Comparison of ENCODE assay signal across 8 cellular contexts in genomic region chr14:21915814-21916213, GRCh38.
DNase-seq lines count a peak whose midpoint lies in the region; ATAC-seq and TF ChIP-seq lines count a peak whose summit lies in the region.
"Had no signal": no experiment of that assay in that cellular context is flagged by ENCODE, and none has a peak within 500 bp of the region (broad histone marks: within the 10 kb centered on the region; RNA-seq: fewer than 3 reads in every experiment).

No MANE protein-coding gene starts in this region.

- no peaks in the 10 kb centered on the region for H4K20me1 ChIP-seq in PC-9 (ENCODE audit: insufficient read depth)

- H3K9me2 ChIP-seq in PC-9 (ENCODE audit: insufficient read depth), result no peaks in the 10 kb centered on the region

- H3K4me3 ChIP-seq in PC-9, result no peak overlapping the region
- H3K4me3 ChIP-seq in parathyroid adenoma (ENCODE audit: low read depth, low read length), result no peak overlapping the region
- H3K4me3 ChIP-seq in ascending aorta, result no peak overlapping the region
- H3K4me3 ChIP-seq in psoas muscle, result no peak overlapping the region

- DNase-seq in DMS53 (lab: John Stamatoyannopoulos, UW) (peak; percentile 48), PC-9 (peak; percentile 19 to 87), dermis blood vessel endothelial cell (peak; percentile 80), ascending aorta (ENCODE audit: low spot score in 2 of 2) (no peak), psoas muscle (no peak)
- DNase-seq: endodermal cell had no signal

- H3K79me2 ChIP-seq in PC-9 (ENCODE audit: low read depth) (no peaks in the 10 kb centered on the region), parathyroid adenoma (no peaks in the 10 kb centered on the region)

- H3K4me2 ChIP-seq in PC-9 (peak overlapping the region; percentile 32), parathyroid adenoma (ENCODE audit: low read length) (no peak overlapping the region)

- H3K9me3 ChIP-seq in PC-9 (ENCODE audit: insufficient read depth, low read depth), result no peaks in the 10 kb centered on the region
- H3K9me3 ChIP-seq in parathyroid adenoma (ENCODE audit: control insufficient read depth, low read length), result no peaks in the 10 kb centered on the region
- no peaks in the 10 kb centered on the region for H3K9me3 ChIP-seq in ascending aorta
- H3K9me3 ChIP-seq in psoas muscle, result no peaks in the 10 kb centered on the region

- CTCF ChIA-PET in PC-9 (lab: Charles Lee), result no interaction called here

- H3K9ac ChIP-seq in parathyroid adenoma, result no peak overlapping the region

- H3K27me3 ChIP-seq in PC-9 (ENCODE audit: insufficient read depth, low read depth) (no peaks in the 10 kb centered on the region), parathyroid adenoma (ENCODE audit: control insufficient read depth, insufficient read depth, low read length) (no peaks in the 10 kb centered on the region), ascending aorta (no peaks in the 10 kb centered on the region), psoas muscle (ENCODE audit: insufficient read depth in 3 of 3, low read length in 2 of 3) (no peaks in the 10 kb centered on the region)

- intact Hi-C loops in PC-9 (cut with micrococcal nuclease; ENCODE audit: unreplicated experiment) (loop anchor here (5.0 to 10.0 kb wide), 2 partner anchors 349 to 1141 kb away; partner anchors contain the start of gene CDH24), ascending aorta (cut with DNase I) (loop anchor here (10.0 kb wide), 1 partner anchor 179 kb away; no protein-coding TSS in a partner anchor), psoas muscle (cut with DNase I) (no loop called here)

- POLR2A ChIA-PET in PC-9 (lab: Charles Lee; ENCODE audit: unreplicated experiment), result no interaction called here

- TF ChIP-seq CTCF in PC-9 (conservative IDR thresholded peaks at IDR 0.05), result no peak
- TF ChIP-seq CTCF in parathyroid adenoma (IDR thresholded peaks at IDR 0.05), result no peak
- TF ChIP-seq CTCF in ascending aorta (IDR thresholded peaks at IDR 0.05), result no peak
- TF ChIP-seq CTCF in psoas muscle (IDR thresholded peaks at IDR 0.05), result no peak

- 52 to 78% (median 74%) methylated on average over 2 of the region's 2 CpGs for WGBS in psoas muscle, 3 donors

- BruUV-seq in PC-9 (replicated peaks; lab: Mats Ljungman, UMichigan), result no TSS peak

- H3K36me3 ChIP-seq in PC-9 (ENCODE audit: low read depth) (no peaks in the 10 kb centered on the region), parathyroid adenoma (ENCODE audit: control insufficient read depth, insufficient read depth, low read length) (no peaks in the 10 kb centered on the region), ascending aorta (no peaks in the 10 kb centered on the region), psoas muscle (ENCODE audit: insufficient read depth in 1 of 2, low read depth in 1 of 2) (no peaks in the 10 kb centered on the region)

- ATAC-seq in HG03520 (IDR thresholded peaks at IDR 0.05; ENCODE audit: unreplicated experiment) (no peak), psoas muscle (no peak)

- H2AFZ ChIP-seq in PC-9 (no peak overlapping the region), parathyroid adenoma (peak overlapping the region; percentile 26)

- H3K27ac ChIP-seq in PC-9, result peak overlapping the region; percentile 73
- H3K27ac ChIP-seq in parathyroid adenoma, result no peak overlapping the region
- H3K27ac ChIP-seq in ascending aorta, result peak overlapping the region in 1 of 2 donors; percentile 60
- no peak overlapping the region for H3K27ac ChIP-seq in psoas muscle

- H3K4me1 ChIP-seq in PC-9 (replicated peaks; ENCODE audit: insufficient read depth) (peaks cover 39% of the 10 kb centered on the region), parathyroid adenoma (no peaks in the 10 kb centered on the region), ascending aorta (peaks cover 0 to 6% of the 10 kb centered on the region in 2 donors), psoas muscle (no peaks in the 10 kb centered on the region)

- H3F3A ChIP-seq in PC-9 (ENCODE audit: insufficient read depth, low read depth), result peaks cover 17% of the 10 kb centered on the region

Comparison
In these comparisons a context has a peak if more than half of its experiments do, and no peak if none do; other contexts are left out.
1. DNase-seq: peak in DMS53 (single experiment), PC-9 (2 of 2) and dermis blood vessel endothelial cell (single experiment); none in ascending aorta (0 of 2) and psoas muscle (0 of 2).
2. intact Hi-C loops: an anchor here in PC-9 (5.0 to 10.0 kb wide) and ascending aorta (10.0 kb wide); none called in psoas muscle.